12 cellular contexts compared by ENCODE assay signal in genomic region chr2:43707255-43707654, GRCh38. TPM values are rescaled to one million over a fixed set of nuclear protein-coding genes. Genes with fewer than 3 reads are reported as not detected.
DNase-seq lines count a peak whose midpoint lies in the region; ATAC-seq and TF ChIP-seq lines count a peak whose summit lies in the region.
"Had no signal": no experiment of that assay in that cellular context is flagged by ENCODE, and none has a peak within 500 bp of the region (broad histone marks: within the 10 kb centered on the region; RNA-seq: fewer than 3 reads in every experiment).

No MANE protein-coding gene starts in this region.

- H3K4me1 ChIP-seq in heart left ventricle (no peaks in the 10 kb centered on the region), sigmoid colon (peaks cover 0 to 25% (median 21%) of the 10 kb centered on the region in 4 donors), Caco-2 (no peaks in the 10 kb centered on the region)
- H3K4me1 ChIP-seq: SJCRH30 had no signal

- peak overlapping the region in 8 of 12 donors; percentile 0 to 52 (median 36) for H3K27ac ChIP-seq in heart left ventricle
- peak overlapping the region in 3 of 4 donors; percentile 27 to 72 (median 66) for H3K27ac ChIP-seq in sigmoid colon
- H3K27ac ChIP-seq: SJCRH30 had no signal

- peaks cover 0 to 8% (median 0%) of the 10 kb centered on the region in 9 donors for H3K27me3 ChIP-seq in heart left ventricle
- H3K27me3 ChIP-seq in sigmoid colon = no peaks in the 10 kb centered on the region
- H3K27me3 ChIP-seq in Caco-2 (replicated peaks; ENCODE audit: control insufficient read depth, insufficient read depth, low read length) = no peaks in the 10 kb centered on the region
- H3K27me3 ChIP-seq: SJCRH30 had no signal

- H3K4me3 Mint-ChIP-seq in Caco-2 (ENCODE audit: unreplicated experiment) (no peak overlapping the region), immature natural killer cell (no peak overlapping the region)
- H3K4me3 Mint-ChIP-seq: mesothelial cell of epicardium had no signal

- CTCF ChIA-PET in Caco-2 (lab: Charles Lee) = no interaction called here

- TF ChIP-seq POLR2A in heart left ventricle (IDR thresholded peaks at IDR 0.05) (no peak), sigmoid colon (IDR thresholded peaks at IDR 0.05) (no peak)

- H3K9me3 Mint-ChIP-seq in Caco-2 (ENCODE audit: unreplicated experiment) = no peaks in the 10 kb centered on the region
- no peaks in the 10 kb centered on the region for H3K9me3 Mint-ChIP-seq in immature natural killer cell
- H3K9me3 Mint-ChIP-seq: mesothelial cell of epicardium had no signal

- H3K27ac Mint-ChIP-seq in Caco-2 (ENCODE audit: unreplicated experiment) (no peak overlapping the region), immature natural killer cell (no peak overlapping the region)
- H3K27ac Mint-ChIP-seq: mesothelial cell of epicardium had no signal

- ATAC-seq in heart left ventricle = peak; percentile 76 to 99 (median 92)
- no peak for ATAC-seq in HG03520 (IDR thresholded peaks at IDR 0.05; ENCODE audit: unreplicated experiment)
- no peak for ATAC-seq in GM19467 (IDR thresholded peaks at IDR 0.05; ENCODE audit: unreplicated experiment)

- in situ Hi-C loops in SK-MEL-5 (cut with HindIII; ENCODE audit: low pct_unique_long_range_greater_than_20kb, low sequenced_read_pairs) = no loop called here

- intact Hi-C loops in heart left ventricle (cut with DNase I) (no loop called here), sigmoid colon (cut with DNase I) (no loop called here), Caco-2 (cut with micrococcal nuclease; ENCODE audit: unreplicated experiment) (no loop called here)

- no peak for TF ChIP-seq CTCF in heart left ventricle (IDR thresholded peaks at IDR 0.05)
- no peak for TF ChIP-seq CTCF in sigmoid colon (IDR thresholded peaks at IDR 0.05)
- TF ChIP-seq CTCF in Caco-2 (IDR thresholded peaks at IDR 0.05; ENCODE audit: insufficient read depth in 1 of 2, low read depth in 1 of 2, low read length in 1 of 2, severe bottlenecking in 1 of 2, unreplicated experiment in 1 of 2) = no peak

- H3K36me3 Mint-ChIP-seq in Caco-2 (ENCODE audit: insufficient read depth, unreplicated experiment) (no peaks in the 10 kb centered on the region), immature natural killer cell (no peaks in the 10 kb centered on the region)
- H3K36me3 Mint-ChIP-seq: mesothelial cell of epicardium had no signal

- H3K36me3 ChIP-seq in heart left ventricle (peaks cover 0 to 22% (median 0%) of the 10 kb centered on the region in 9 donors), sigmoid colon (peaks cover 0 to 35% (median 0%) of the 10 kb centered on the region in 4 donors), Caco-2 (ENCODE audit: control insufficient read depth, insufficient read depth, low read length) (no peaks in the 10 kb centered on the region)
- H3K36me3 ChIP-seq: SJCRH30 had no signal

- WGBS in heart left ventricle, 4 donors = 37 to 59% (median 52%) methylated on average over 7 of the region's 7 CpGs
- WGBS in sigmoid colon, 2 donors = 65 to 71% methylated on average over 7 of the region's 7 CpGs

- no peak for TF ChIP-seq EP300 in sigmoid colon (IDR thresholded peaks at IDR 0.05)

- BruUV-seq in Caco-2 (replicated peaks; lab: Mats Ljungman, UMichigan) = no TSS peak

- H3K4me1 Mint-ChIP-seq in Caco-2 (ENCODE audit: low read depth, unreplicated experiment) = no peaks in the 10 kb centered on the region
- H3K4me1 Mint-ChIP-seq in immature natural killer cell = no peaks in the 10 kb centered on the region
- H3K4me1 Mint-ChIP-seq: mesothelial cell of epicardium had no signal

- DNase-seq in ELF-1 (ENCODE audit: low read depth, low spot score) (peak; percentile 7), SK-MEL-5 (ENCODE audit: low read depth, low spot score) (peak; percentile 18), heart left ventricle (peak; percentile 49 to 75 (median 60)), sigmoid colon (peak; percentile 92), Caco-2 (no peak), immature natural killer cell (no peak)
- DNase-seq: DMS153, NCI-H1105 treated with DMSO at 0.1 percent for 48 hours, SJCRH30 had no signal

- H3K4me3 ChIP-seq in heart left ventricle = no peak overlapping the region
- H3K4me3 ChIP-seq in sigmoid colon = no peak overlapping the region
- no peak overlapping the region for H3K4me3 ChIP-seq in Caco-2 (ENCODE audit: low read depth, low read length)
- H3K4me3 ChIP-seq: SJCRH30 had no signal

- H3K27me3 Mint-ChIP-seq in Caco-2 (ENCODE audit: insufficient read depth, unreplicated experiment) (peaks cover 6% of the 10 kb centered on the region), immature natural killer cell (ENCODE audit: low read depth in 3 of 3) (peaks cover 1 to 22% (median 12%) of the 10 kb centered on the region in 3 donors)

- H3K9me3 ChIP-seq in heart left ventricle (no peaks in the 10 kb centered on the region), sigmoid colon (no peaks in the 10 kb centered on the region), Caco-2 (no peaks in the 10 kb centered on the region)
- H3K9me3 ChIP-seq: SJCRH30 had no signal

- POLR2A ChIA-PET in Caco-2 (lab: Charles Lee) = no interaction called here

RNA-seq across cellular contexts. Expression of gene C1GALT1C1L, which starts 31.0 kb away (rescaled TPM):
- total RNA-seq in SK-MEL-5 (2014; rRNA removed; shearing (Covaris generic)) = 1.0 and 1.2 TPM in 2 replicates
- 0.99 and 1.6 TPM in 2 replicates for polyA plus RNA-seq in SK-MEL-5 (2015; cell fraction: cytosol; rRNA removed)
- 3.3 and 3.6 TPM in 2 replicates for polyA plus RNA-seq in SK-MEL-5 (2015; cell fraction: nucleus; rRNA removed)
- 1 to 10 TPM in 3 of 9 donors, under 1 TPM in 5, not detected in 1; 0.30 to 1.7 (median 0.88) TPM for total RNA-seq in heart left ventricle
- 1 to 10 TPM in 1 of 2 donors, under 1 TPM in 1; 0.46 to 1.3 TPM for polyA plus RNA-seq in heart left ventricle
- total RNA-seq in sigmoid colon = 1 to 10 TPM; 1.1 to 4.3 (median 2.3) TPM
- under 1 TPM in 1 of 3 donors, not detected in 2; 0.50 TPM for polyA plus RNA-seq in sigmoid colon
- total RNA-seq in Caco-2 (2022) = 0.37 and 1.0 TPM in 2 replicates
- polyA plus RNA-seq in immature natural killer cell = not detected

Comparison
In these comparisons a context has a peak if more than half of its experiments do, and no peak if none do; other contexts are left out.
1. DNase-seq: peak in ELF-1 (single experiment), SK-MEL-5 (single experiment), heart left ventricle (5 of 5) and sigmoid colon (single experiment); none in Caco-2 (0 of 2) and immature natural killer cell (0 of 3).
2. ATAC-seq: peak in heart left ventricle (4 of 4); none in HG03520 (single experiment) and GM19467 (single experiment).